ENCODE assay signal across 11 cellular contexts in the genomic region with DNA sequence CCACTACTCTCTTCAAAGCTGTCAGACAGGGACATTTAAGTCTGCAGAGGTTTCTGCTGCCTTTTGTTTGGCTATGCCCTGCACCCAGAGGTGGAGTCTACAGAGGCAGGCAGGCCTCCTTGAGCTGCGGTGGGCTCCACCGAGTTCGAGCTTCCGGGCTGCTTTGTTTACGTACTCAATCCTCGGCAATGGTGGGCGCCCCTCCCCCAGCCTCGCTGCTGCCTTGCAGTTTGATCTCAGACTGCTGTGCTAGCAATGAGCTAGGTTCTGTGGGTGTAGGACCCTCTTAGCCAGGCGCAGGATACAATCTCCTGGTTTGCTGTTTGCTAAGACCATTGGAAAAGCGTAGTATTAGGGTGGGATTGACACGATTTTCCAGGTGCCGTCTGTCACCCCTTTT. TPM values are rescaled to one million over a fixed set of nuclear protein-coding genes. Genes with fewer than 3 reads are reported as not detected.
DNase-seq lines count a peak whose midpoint lies in the region; ATAC-seq, FAIRE-seq and TF ChIP-seq lines count a peak whose summit lies in the region.
"Not testable (repeated sequence)": the region's sequence is repeated elsewhere in the genome, so short reads cannot be mapped to it uniquely, and the experiment has no call there.
"Had no signal": no experiment of that assay in that cellular context is flagged by ENCODE, and none has a peak within 500 bp of the region (broad histone marks: within the 10 kb centered on the region; RNA-seq: fewer than 3 reads in every experiment).

No MANE protein-coding gene starts in this region.

- not testable (repeated sequence) for H3K4me3 ChIP-seq in GM23338; H1 (ENCODE audit: extremely low read depth in 1 of 4, insufficient read depth in 2 of 4, low read depth in 3 of 4, low read length in 4 of 4)
- H3K4me3 ChIP-seq in HepG2 (replicated peaks in 1 of 3; ENCODE audit: insufficient read depth in 1 of 3, low read depth in 2 of 3, low read length in 3 of 3) = peak overlapping the region in 1 of 3 experiments; percentile 12; a peak in 1 of 6 replicates

- not testable (repeated sequence) for H3K56ac ChIP-seq in H1 (replicated peaks; ENCODE audit: insufficient read length, low read depth, low read length)

- not testable (repeated sequence) for ATAC-seq in GM23338, HepG2

- POLR2A ChIA-PET in H1 (lab: Charles Lee; ENCODE audit: partially characterized antibody); HepG2 (lab: Yijun Ruan, JAX): not testable (repeated sequence)

- not testable (repeated sequence) for H3K36me3 Mint-ChIP-seq in GM23338 (ENCODE audit: low read depth)

- not testable (repeated sequence) for H3K23me2 ChIP-seq in H1 (ENCODE audit: low read depth, low read length)

- not testable (repeated sequence) for H3K4me3 Mint-ChIP-seq in GM23338

- not testable (repeated sequence) for H2BK120ac ChIP-seq in H1 (replicated peaks; ENCODE audit: low read depth, low read length)

- not testable (repeated sequence) for H3F3A ChIP-seq in GM23338 (replicated peaks; ENCODE audit: low read depth)

- intact Hi-C loops in HepG2 (cut with micrococcal nuclease; ENCODE audit: unreplicated experiment) = not testable (repeated sequence)

- H3K9me3 Mint-ChIP-seq in GM23338 = not testable (repeated sequence)

- not testable (repeated sequence) for H2AK5ac ChIP-seq in H1 (ENCODE audit: low read depth, low read length)

- not testable (repeated sequence) for H3K4me1 Mint-ChIP-seq in GM23338

- H3K79me2 ChIP-seq in GM23338 (replicated peaks; ENCODE audit: insufficient read depth); H1 (ENCODE audit: control insufficient read depth in 1 of 2, insufficient read depth in 2 of 2, low read length in 2 of 2); HepG2 (ENCODE audit: insufficient read depth, low read length): not testable (repeated sequence)

- H2BK5ac ChIP-seq in H1 (ENCODE audit: low read depth, low read length) = not testable (repeated sequence)

- H3K27me3 Mint-ChIP-seq in GM23338 (ENCODE audit: insufficient read depth, low read depth, poor library complexity) = not testable (repeated sequence)

- H3K9me3 ChIP-seq in H1 (ENCODE audit: insufficient read depth in 2 of 2, low read depth in 1 of 2, low read length in 1 of 2); HepG2 (ENCODE audit: low read length): not testable (repeated sequence)

- TF ChIP-seq RAD21 in H1 (IDR thresholded peaks at IDR 0.05 in 1 of 2, conservative IDR thresholded peaks at IDR 0.05 in 1 of 2; ENCODE audit: low read depth in 2 of 2, low read length in 2 of 2); HepG2 (CRISPR knock-in tag; IDR thresholded peaks at IDR 0.05): not testable (repeated sequence)

- not testable (repeated sequence) for H3K4me2 ChIP-seq in GM23338; H1 (ENCODE audit: insufficient read depth in 1 of 2, low read depth in 2 of 2, low read length in 2 of 2)
- peak overlapping the region; percentile 54 for H3K4me2 ChIP-seq in HepG2 (ENCODE audit: low read depth, low read length)

- not testable (repeated sequence) for TF ChIP-seq POLR2A in H1 (IDR thresholded peaks at IDR 0.05; ENCODE audit: control extremely low read depth in 1 of 2, low read depth in 2 of 2, low read length in 2 of 2); HepG2 (IDR thresholded peaks at IDR 0.05; ENCODE audit: insufficient read depth in 1 of 2, low read depth in 2 of 2, low read length in 2 of 2)

- not testable (repeated sequence) for FAIRE-seq in H1 (lab: Jason Lieb, UNC); HepG2 (lab: Jason Lieb, UNC)

- H3K27ac ChIP-seq in GM23338 (ENCODE audit: low read depth); H1 (ENCODE audit: low read depth, low read length); HepG2 (ENCODE audit: extremely low read length, insufficient read depth, low read length): not testable (repeated sequence)

- not testable (repeated sequence) for H3K23ac ChIP-seq in H1 (ENCODE audit: insufficient read length)

- H2AFZ ChIP-seq in GM23338 = peak overlapping the region; percentile 15; the same call in 1 of the 2 replicates
- H2AFZ ChIP-seq in H1 (ENCODE audit: low read length) = peak overlapping the region; percentile 70; the same call in 1 of the 2 replicates
- not testable (repeated sequence) for H2AFZ ChIP-seq in HepG2 (ENCODE audit: low read length)

- not testable (repeated sequence) for H3K36me3 ChIP-seq in GM23338 (ENCODE audit: insufficient read depth); H1 (ENCODE audit: control insufficient read depth in 2 of 4, insufficient read depth in 4 of 4, low read length in 3 of 4); HepG2 (replicated peaks in 1 of 2; ENCODE audit: control insufficient read depth in 1 of 2, insufficient read depth in 2 of 2, low read length in 2 of 2)

- not testable (repeated sequence) for H3K18ac ChIP-seq in H1 (ENCODE audit: extremely low read depth, low read length)

- H2BK15ac ChIP-seq in H1 (ENCODE audit: low read length) = not testable (repeated sequence)

- not testable (repeated sequence) for H2BK12ac ChIP-seq in H1 (ENCODE audit: low read depth, low read length)

- not testable (repeated sequence) for H4K5ac ChIP-seq in H1 (ENCODE audit: insufficient read length, low read depth, low read length)

- not testable (repeated sequence) for H4K20me1 ChIP-seq in GM23338 (replicated peaks; ENCODE audit: insufficient read depth); H1 (replicated peaks in 1 of 2; ENCODE audit: control insufficient read depth in 1 of 2, insufficient read depth in 2 of 2, low read length in 2 of 2); HepG2 (ENCODE audit: insufficient read depth, low read length)

- not testable (repeated sequence) for H3K27ac Mint-ChIP-seq in GM23338

- H2BK20ac ChIP-seq in H1 (ENCODE audit: low read length) = not testable (repeated sequence)

- WGBS in H1 (ENCODE audit: extremely low coverage in 1 of 2, insufficient coverage in 1 of 2, insufficient read length in 1 of 2, insufficient replicate concordance in 2 of 2, low coverage in 1 of 2, low lambda C conversion rate in 2 of 2, missing lambda C conversion rate in 1 of 2), 2 experiments = 98% methylated on average over 12 of the region's 12 CpGs; no CpG with 5 or more reads in 1 of the 2 experiments
- 3% methylated on average over 12 of the region's 12 CpGs for WGBS in HepG2 (ENCODE audit: low lambda C conversion rate)

- not testable (repeated sequence) for H4K91ac ChIP-seq in H1 (replicated peaks; ENCODE audit: insufficient read length, low read length)

- not testable (repeated sequence) for H3K4ac ChIP-seq in H1 (replicated peaks; ENCODE audit: insufficient read length, low read depth, low read length)

- H4K8ac ChIP-seq in H1 (ENCODE audit: extremely low read depth, insufficient read depth, low read length) = not testable (repeated sequence)

- not testable (repeated sequence) for H3K27me3 ChIP-seq in GM23338 (ENCODE audit: insufficient read depth); H1 (replicated peaks in 1 of 4; ENCODE audit: control insufficient read depth in 3 of 4, extremely low read depth in 1 of 4, insufficient read depth in 3 of 4, low read length in 3 of 4); HepG2 (ENCODE audit: control insufficient read depth in 1 of 2, insufficient read depth in 2 of 2, low read length in 2 of 2)

- not testable (repeated sequence) for H3K9me2 ChIP-seq in GM23338 (ENCODE audit: insufficient read depth)

- H3K4me1 ChIP-seq in GM23338 (ENCODE audit: insufficient read depth); H1 (replicated peaks in 1 of 4; ENCODE audit: control insufficient read depth in 3 of 4, insufficient read depth in 4 of 4, low read length in 3 of 4); HepG2 (ENCODE audit: insufficient read depth, low read length): not testable (repeated sequence)

- not testable (repeated sequence) for H3K9ac ChIP-seq in H1 (replicated peaks in 1 of 4; ENCODE audit: extremely low read depth in 1 of 4, low read depth in 3 of 4, low read length in 3 of 4); HepG2 (ENCODE audit: insufficient read depth, low read depth, low read length)

- not testable (repeated sequence) for H3K79me1 ChIP-seq in H1 (ENCODE audit: low read depth, low read length)

- not testable (repeated sequence) for H3K14ac ChIP-seq in H1 (ENCODE audit: insufficient read length)

- TF ChIP-seq CTCF in GM23338 (conservative IDR thresholded peaks at IDR 0.05; ENCODE audit: low read depth in 2 of 2); H1 (IDR thresholded peaks at IDR 0.05; ENCODE audit: control extremely low read depth in 1 of 3, insufficient read depth in 1 of 3, low read depth in 1 of 3, low read length in 3 of 3); HepG2 (CRISPR knock-in tag; IDR thresholded peaks at IDR 0.05): not testable (repeated sequence)

- DNase-seq in GM23338 (ENCODE audit: low spot score); H1 (ENCODE audit: low read depth in 1 of 2, low spot score in 2 of 2); HepG2 (ENCODE audit: low spot score): not testable (repeated sequence)
- DNase-seq in SK-N-DZ (ENCODE audit: low spot score) = peak; percentile 42

- in situ Hi-C loops in HepG2 (cut with HindIII; ENCODE audit: extremely low pct_ligation_motif_present, low pct_unique_long_range_greater_than_20kb) = not testable (repeated sequence)

- not testable (repeated sequence) for BruUV-seq in HepG2 (replicated peaks; lab: Mats Ljungman, UMichigan)

- CTCF ChIA-PET in H1 (lab: Charles Lee; ENCODE audit: partially characterized antibody) = interaction anchor here (0.8 kb wide), 1 partner anchor 83 kb away, joined by 3 read pairs; no protein-coding TSS in a partner anchor
- CTCF ChIA-PET in HepG2 (lab: Yijun Ruan, JAX; ENCODE audit: low intra/inter-chr PET ratio, low total read pairs) = not testable (repeated sequence)

- TF ChIP-seq EP300 in H1 (IDR thresholded peaks at IDR 0.05; ENCODE audit: borderline replicate concordance in 1 of 2, low read depth in 2 of 2, low read length in 2 of 2); HepG2 (IDR thresholded peaks at IDR 0.05; ENCODE audit: low read depth in 2 of 2, low read length in 2 of 2); HepG2 (CRISPR knock-in tag; IDR thresholded peaks at IDR 0.05; ENCODE audit: borderline replicate concordance): not testable (repeated sequence)

RNA-seq across cellular contexts. Expression of a gene that starts 9.1 kb away (rescaled TPM):
- total RNA-seq in GM23338 (2014; rRNA removed; shearing (Covaris generic)) = 0.21 TPM in 1 of 2 replicates, not detected in the other
- 0.11 TPM in 1 of 2 replicates, not detected in the other for polyA plus RNA-seq in GM23338 (2016; fragmentation: Nextera tagmentation; extraction: Ambion mirVana)
- not detected in 2 replicates for polyA plus RNA-seq in SK-N-DZ (2014; cell fraction: cytosol; rRNA removed)
- not detected in 2 replicates for polyA plus RNA-seq in SK-N-DZ (2014; cell fraction: nucleus; rRNA removed)
- total RNA-seq in H1 (2021; fragmentation: NEBNext Ultra II Directional; extraction: Animal tissue kit (Norgen Biotek cat#: 25700)) = not detected in 2 replicates
- not detected in 2 replicates for polyA plus RNA-seq in H1 (2011; rRNA removed)
- polyA plus RNA-seq in H1 (2011; cell fraction: cytosol; rRNA removed) = not detected
- not detected for polyA plus RNA-seq in H1 (2011; cell fraction: nucleus; rRNA removed)
- not detected in 4 replicates for polyA plus RNA-seq in H1 (2012, experiment 1 of 2)
- polyA plus RNA-seq in H1 (2012, experiment 2 of 2) = not detected
- 0.04 TPM for polyA plus RNA-seq in H1 (2013, experiment 1 of 2)
- polyA plus RNA-seq in H1 (2013, experiment 2 of 2) = 0.02 TPM
- 0.06 TPM in 1 of 2 replicates, not detected in the other for polyA minus RNA-seq in H1 (2011; rRNA and poly(A)+ RNA removed)
- not detected for polyA minus RNA-seq in H1 (2011; cell fraction: cytosol; rRNA and poly(A)+ RNA removed)
- polyA minus RNA-seq in H1 (2011; cell fraction: nucleus; rRNA and poly(A)+ RNA removed) = not detected
- not detected in 2 replicates for total RNA-seq in HepG2 (2016; rRNA removed; fragmentation: Illumina TruSeq; extraction: Trizol)
- not detected in 2 replicates for total RNA-seq in HepG2 (2016; cell fraction: cytosol; rRNA removed; fragmentation: Illumina TruSeq; extraction: Trizol; ENCODE audit: low read depth)
- not detected in 2 replicates for total RNA-seq in HepG2 (2016; cell fraction: insoluble cytoplasmic fraction; rRNA removed; fragmentation: Illumina TruSeq; extraction: Trizol)
- not detected in 2 replicates for total RNA-seq in HepG2 (2016; cell fraction: membrane; rRNA removed; fragmentation: Illumina TruSeq; extraction: Trizol)
- not detected in 2 replicates for total RNA-seq in HepG2 (2016; cell fraction: nucleus; rRNA removed; fragmentation: Illumina TruSeq; extraction: Trizol)
- not detected in 2 replicates for polyA plus RNA-seq in HepG2 (2011; rRNA removed)
- not detected in 2 replicates for polyA plus RNA-seq in HepG2 (2011; cell fraction: cytosol; rRNA removed)
- not detected in 2 replicates for polyA plus RNA-seq in HepG2 (2011; cell fraction: nucleus; rRNA removed)
- not detected in 2 replicates for polyA plus RNA-seq in HepG2 (2012)
- not detected in 2 replicates for polyA plus RNA-seq in HepG2 (2016; cell fraction: cytosol; fragmentation: Illumina TruSeq; extraction: Trizol; ENCODE audit: low read depth)
- not detected in 2 replicates for polyA plus RNA-seq in HepG2 (2016; cell fraction: insoluble cytoplasmic fraction; fragmentation: Illumina TruSeq; extraction: Trizol; ENCODE audit: low read depth)
- polyA plus RNA-seq in HepG2 (2016; cell fraction: membrane; fragmentation: Illumina TruSeq; extraction: Trizol; ENCODE audit: low read depth) = not detected in 2 replicates
- polyA plus RNA-seq in HepG2 (2016; cell fraction: nucleus; fragmentation: Illumina TruSeq; extraction: Trizol; ENCODE audit: insufficient read depth, low read depth) = not detected in 2 replicates
- polyA minus RNA-seq in HepG2 (2011; rRNA and poly(A)+ RNA removed; ENCODE audit: low replicate concordance) = not detected in 2 replicates
- not detected in 2 replicates for polyA minus RNA-seq in HepG2 (2011; cell fraction: cytosol; rRNA and poly(A)+ RNA removed)
- not detected in 2 replicates for polyA minus RNA-seq in HepG2 (2011; cell fraction: nucleus; rRNA and poly(A)+ RNA removed)
- total RNA-seq: A673; Caco-2; Calu3; CD4-positive, alpha-beta T cell; CD8-positive, alpha-beta T cell had no signal
- polyA plus RNA-seq: AG04450, BJ had no signal
